ENCODE assay signal across 27 cellular contexts in genomic region chr18:65606551-65607130, GRCh38.
"Had no signal": no experiment of that assay in that cellular context is flagged by ENCODE, and none has a peak within 500 bp of the region (broad histone marks: within the 10 kb centered on the region; RNA-seq: fewer than 3 reads in every experiment).

No MANE protein-coding gene starts in this region.

- H3K27me3 ChIP-seq: left lung, thyroid gland had no signal

- H3K9me3 ChIP-seq: thyroid gland had no signal

- H3K4me1 Mint-ChIP-seq: activated CD4-positive, alpha-beta memory T cell treated with anti-CD3 and anti-CD28 coated beads, Interleukin-2, amount 10 ng/mL, durations not matched to agents 7 days and 5 days; activated CD4-positive, alpha-beta T cell treated with anti-CD3 and anti-CD28 coated beads, Interleukin-2, amount 10 ng/mL, durations not matched to agents 24 days and 14 days; immature natural killer cell had no signal

- H3K27me3 Mint-ChIP-seq: activated CD4-positive, alpha-beta memory T cell treated with anti-CD3 and anti-CD28 coated beads, Interleukin-2, amount 10 ng/mL, durations not matched to agents 7 days and 5 days; activated CD4-positive, alpha-beta T cell treated with anti-CD3 and anti-CD28 coated beads, Interleukin-2, amount 10 ng/mL, durations not matched to agents 24 days and 14 days; natural killer cell treated with Interleukin-12 subunit alpha and Interleukin-12 subunit beta and Interleukin-15 and Interleukin-18, amount 100 ng/mL, for 72 hours; stimulated activated naive CD8-positive, alpha-beta T cell treated with anti-CD3 and anti-CD28 coated beads, Interleukin-15, Interleukin-2, amounts not matched to agents 100 ng/mL and 50 ng/mL, for 24 hours had no signal

- H3K36me3 Mint-ChIP-seq: brain had no signal

- H3K4me3 ChIP-seq: left lung, thyroid gland had no signal

- H3K4me1 ChIP-seq: left lung, parathyroid adenoma, thyroid gland had no signal

- ATAC-seq: activated CD4-positive, CD25-positive, alpha-beta regulatory T cell treated with anti-CD3 and anti-CD28 coated beads, Interleukin-2, amount 50 U/mL, for 24 hours; left lung; natural killer cell treated with Interleukin-12 subunit alpha and Interleukin-12 subunit beta and Interleukin-15 and Interleukin-18, amount 100 ng/mL, for 72 hours; right cardiac atrium had no signal

- H3K36me3 ChIP-seq: left lung, thyroid gland had no signal

- H3K27ac Mint-ChIP-seq: activated CD4-positive, alpha-beta memory T cell treated with anti-CD3 and anti-CD28 coated beads, Interleukin-2, amount 10 ng/mL, durations not matched to agents 7 days and 5 days; activated CD4-positive, alpha-beta T cell treated with anti-CD3 and anti-CD28 coated beads, Interleukin-2, amount 10 ng/mL, durations not matched to agents 24 days and 14 days; activated naive CD4-positive, alpha-beta T cell treated with anti-CD3 and anti-CD28 coated beads, Interleukin-2, amount 50 U/mL, for 72 hours; activated T-helper 1 cell treated with anti-CD3 and anti-CD28 coated beads, Interleukin-12 subunit alpha, Interleukin-12 subunit beta, Interleukin-2, Interleukin-4 antibody, amounts not matched to agents 30 ng/mL and 10 ng/mL and 1 ng/mL, durations not matched to agents 14 hours and 24 hours and 36 hours; immature natural killer cell; natural killer cell treated with Interleukin-12 subunit alpha and Interleukin-12 subunit beta and Interleukin-15 and Interleukin-18, amount 100 ng/mL, for 72 hours; stimulated activated naive CD8-positive, alpha-beta T cell treated with anti-CD3 and anti-CD28 coated beads, Interleukin-15, Interleukin-2, amounts not matched to agents 100 ng/mL and 50 ng/mL, for 24 hours had no signal

- H3K4me3 Mint-ChIP-seq: activated CD4-positive, alpha-beta memory T cell treated with anti-CD3 and anti-CD28 coated beads, Interleukin-2, amount 10 ng/mL, durations not matched to agents 7 days and 5 days; activated CD4-positive, alpha-beta T cell treated with anti-CD3 and anti-CD28 coated beads, Interleukin-2, amount 10 ng/mL, durations not matched to agents 24 days and 14 days; activated T-helper 1 cell treated with anti-CD3 and anti-CD28 coated beads, Interleukin-12 subunit alpha, Interleukin-12 subunit beta, Interleukin-2, Interleukin-4 antibody, amounts not matched to agents 30 ng/mL and 10 ng/mL and 1 ng/mL, durations not matched to agents 14 hours and 24 hours and 36 hours; brain; immature natural killer cell; natural killer cell treated with Interleukin-12 subunit alpha and Interleukin-12 subunit beta and Interleukin-15 and Interleukin-18, amount 100 ng/mL, for 72 hours; stimulated activated naive CD8-positive, alpha-beta T cell treated with anti-CD3 and anti-CD28 coated beads, Interleukin-15, Interleukin-2, amounts not matched to agents 100 ng/mL and 50 ng/mL, for 24 hours had no signal

- H3K27ac ChIP-seq: left lung, parathyroid adenoma, thyroid gland, VCaP had no signal

- DNase-seq: activated CD4-positive, alpha-beta memory T cell treated with anti-CD3 and anti-CD28 coated beads, Interleukin-2, amount 10 ng/mL, durations not matched to agents 7 days and 5 days; activated CD4-positive, alpha-beta T cell treated with anti-CD3 and anti-CD28 coated beads, Interleukin-2, amount 10 ng/mL, durations not matched to agents 24 days and 14 days; activated gamma-delta T cell; activated T-cell treated with anti-CD3 and anti-CD28 coated beads for 4 hours; aorta; caudate nucleus; effector memory CD4-positive, alpha-beta T cell; immature natural killer cell; kidney glomerular epithelial cell; mammary epithelial cell; nucleus accumbens; right cardiac atrium; stimulated activated CD4-positive, alpha-beta T cell treated with anti-CD3 and anti-CD28 coated beads, Interleukin-12 subunit alpha, Interleukin-12 subunit beta, amount 100 ng/mL, for 4 hours; stimulated activated CD4-positive, alpha-beta T cell treated with anti-CD3 and anti-CD28 coated beads, Interleukin-4, amount 100 ng/mL, for 4 hours; substantia nigra; SW 1271; T-helper 2 cell; thyroid gland had no signal
